In the genomic region with DNA sequence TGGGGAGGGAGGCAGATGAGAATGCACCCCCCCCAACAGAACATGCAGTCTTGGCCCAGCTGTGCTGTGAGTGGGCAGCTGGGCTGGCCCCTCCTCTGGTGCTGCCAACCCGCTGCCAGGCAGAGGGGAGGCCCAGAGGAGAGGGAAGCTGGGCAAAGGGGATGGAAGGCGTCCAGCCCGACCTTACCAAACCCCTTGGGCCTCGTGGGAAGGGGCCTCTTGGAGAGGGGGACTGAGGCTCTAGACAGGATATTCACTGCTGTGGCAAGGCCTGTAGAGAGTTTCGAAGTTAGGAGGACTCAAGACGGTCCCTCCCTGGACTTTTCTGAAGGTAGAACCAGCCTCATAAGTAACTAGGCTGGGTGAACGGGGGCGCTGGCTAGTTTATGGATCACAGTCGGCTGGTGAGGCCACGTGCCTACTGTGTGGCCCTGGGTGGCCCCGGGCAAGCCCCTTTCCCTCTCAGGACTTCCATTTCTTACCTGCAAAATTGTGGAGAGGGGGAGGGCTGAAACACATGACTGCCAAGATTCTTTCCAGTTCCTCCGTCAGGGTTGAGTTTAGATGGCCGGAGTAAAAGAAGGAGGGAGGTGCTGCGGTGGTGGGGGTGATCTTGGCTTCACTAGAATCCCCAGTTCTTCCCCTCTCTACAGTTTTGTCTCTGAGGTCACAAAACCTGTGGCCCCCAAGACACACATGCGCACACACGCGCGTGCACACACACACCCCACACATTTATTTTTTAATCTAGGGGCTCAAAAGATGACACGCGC, we compare ENCODE assay signal across 1 cellular context.
TF ChIP-seq lines count a peak whose summit lies in the region.

No MANE protein-coding gene starts in this region.

TF ChIP-seq in HepG2, 621 proteins besides CTCF, POLR2A, EP300 and RAD21 (continued from another document and continues in another):
- TF ChIP-seq THYN1 (CRISPR knock-in tag; IDR thresholded peaks at IDR 0.05; ENCODE audit: borderline replicate concordance, low read depth) (no peak), NR2F2 (IDR thresholded peaks at IDR 0.05; ENCODE audit: borderline replicate concordance, low read depth) (no peak), TARDBP (CRISPR knock-in tag; IDR thresholded peaks at IDR 0.05) (no peak), ZNF775 (CRISPR knock-in tag; IDR thresholded peaks at IDR 0.05; ENCODE audit: borderline replicate concordance) (no peak), ZNF747 (CRISPR knock-in tag; IDR thresholded peaks at IDR 0.05; ENCODE audit: borderline replicate concordance) (no peak), ZEB1 (IDR thresholded peaks at IDR 0.05; ENCODE audit: insufficient replicate concordance, low read depth) (no peak), PHF20 (CRISPR knock-in tag; IDR thresholded peaks at IDR 0.05) (0 out of 2 replicates have a peak, but pooled peaks have one; percentile 15), CEBPB (IDR thresholded peaks at IDR 0.05; ENCODE audit: borderline replicate concordance, low read depth, low read length) (no peak), RAD51 (IDR thresholded peaks at IDR 0.05; ENCODE audit: borderline replicate concordance) (no peak), ZFYVE20 (CRISPR knock-in tag; IDR thresholded peaks at IDR 0.05; ENCODE audit: borderline replicate concordance, low read depth) (0 out of 2 replicates have a peak, but pooled peaks have one; percentile 2), TBP (CRISPR knock-in tag; IDR thresholded peaks at IDR 0.05) (no peak), NFYB (CRISPR knock-in tag; IDR thresholded peaks at IDR 0.05) (no peak), ZNF530 (CRISPR knock-in tag; IDR thresholded peaks at IDR 0.05; ENCODE audit: low read depth) (no peak), RXRA (CRISPR knock-in tag; IDR thresholded peaks at IDR 0.05) (no peak), NFE2L2 (IDR thresholded peaks at IDR 0.05; ENCODE audit: low read length) (no peak), ZNF207 (IDR thresholded peaks at IDR 0.05; ENCODE audit: borderline replicate concordance) (no peak), MXI1 (IDR thresholded peaks at IDR 0.05; ENCODE audit: borderline replicate concordance, low read depth, low read length) (no peak), ZNF33B (CRISPR knock-in tag; IDR thresholded peaks at IDR 0.05) (0 out of 2 replicates have a peak, but pooled peaks have one; percentile 29), TOPORS (CRISPR knock-in tag; IDR thresholded peaks at IDR 0.05) (no peak), ZNF749 (CRISPR knock-in tag; IDR thresholded peaks at IDR 0.05; ENCODE audit: borderline replicate concordance) (no peak), HNRNPLL (IDR thresholded peaks at IDR 0.05; ENCODE audit: low read depth, low read length, poor library complexity, severe bottlenecking) (no peak), ZNF432 (CRISPR knock-in tag; IDR thresholded peaks at IDR 0.05; ENCODE audit: borderline replicate concordance) (no peak), ZBTB7B (CRISPR knock-in tag; IDR thresholded peaks at IDR 0.05) (no peak), ZFP37 (CRISPR knock-in tag; IDR thresholded peaks at IDR 0.05; ENCODE audit: borderline replicate concordance) (no peak), POLR2AphosphoS2 (IDR thresholded peaks at IDR 0.05; ENCODE audit: low read depth, low read length) (no peak), NBN (conservative IDR thresholded peaks at IDR 0.05) (no peak), ZNF501 (CRISPR knock-in tag; IDR thresholded peaks at IDR 0.05) (no peak), ZNF225 (CRISPR knock-in tag; IDR thresholded peaks at IDR 0.05) (no peak), CENPX (CRISPR knock-in tag; IDR thresholded peaks at IDR 0.05) (no peak)
- TF ChIP-seq, protein P1, sequence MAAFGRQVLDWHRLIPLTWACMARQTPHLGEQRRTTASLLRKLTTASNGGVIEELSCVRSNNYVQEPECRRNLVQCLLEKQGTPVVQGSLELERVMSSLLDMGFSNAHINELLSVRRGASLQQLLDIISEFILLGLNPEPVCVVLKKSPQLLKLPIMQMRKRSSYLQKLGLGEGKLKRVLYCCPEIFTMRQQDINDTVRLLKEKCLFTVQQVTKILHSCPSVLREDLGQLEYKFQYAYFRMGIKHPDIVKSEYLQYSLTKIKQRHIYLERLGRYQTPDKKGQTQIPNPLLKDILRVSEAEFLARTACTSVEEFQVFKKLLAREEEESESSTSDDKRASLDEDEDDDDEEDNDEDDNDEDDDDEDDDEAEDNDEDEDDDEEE (CRISPR knock-in tag; IDR thresholded peaks at IDR 0.05): no peak
- TF ChIP-seq, protein P2, sequence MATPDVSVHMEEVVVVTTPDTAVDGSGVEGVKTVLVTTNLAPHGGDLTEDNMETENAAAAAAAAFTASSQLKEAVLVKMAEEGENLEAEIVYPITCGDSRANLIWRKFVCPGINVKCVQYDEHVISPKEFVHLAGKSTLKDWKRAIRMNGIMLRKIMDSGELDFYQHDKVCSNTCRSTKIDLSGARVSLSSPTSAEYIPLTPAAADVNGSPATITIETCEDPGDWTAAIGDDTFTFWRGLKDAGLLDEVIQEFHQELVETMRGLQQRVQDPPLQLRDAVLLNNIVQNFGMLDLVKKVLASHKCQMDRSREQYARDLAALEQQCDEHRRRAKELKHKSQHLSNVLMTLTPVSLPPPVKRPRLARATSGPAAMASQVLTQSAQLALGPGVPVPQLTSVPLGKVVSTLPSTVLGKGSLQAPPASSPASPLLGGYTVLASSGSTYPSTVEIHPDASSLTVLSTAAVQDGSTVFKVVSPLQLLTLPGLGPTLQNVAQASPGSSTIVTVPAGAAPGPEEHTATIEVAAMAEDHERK (CRISPR knock-in tag; IDR thresholded peaks at IDR 0.05; ENCODE audit: low read depth): no peak
- TF ChIP-seq, protein P3, sequence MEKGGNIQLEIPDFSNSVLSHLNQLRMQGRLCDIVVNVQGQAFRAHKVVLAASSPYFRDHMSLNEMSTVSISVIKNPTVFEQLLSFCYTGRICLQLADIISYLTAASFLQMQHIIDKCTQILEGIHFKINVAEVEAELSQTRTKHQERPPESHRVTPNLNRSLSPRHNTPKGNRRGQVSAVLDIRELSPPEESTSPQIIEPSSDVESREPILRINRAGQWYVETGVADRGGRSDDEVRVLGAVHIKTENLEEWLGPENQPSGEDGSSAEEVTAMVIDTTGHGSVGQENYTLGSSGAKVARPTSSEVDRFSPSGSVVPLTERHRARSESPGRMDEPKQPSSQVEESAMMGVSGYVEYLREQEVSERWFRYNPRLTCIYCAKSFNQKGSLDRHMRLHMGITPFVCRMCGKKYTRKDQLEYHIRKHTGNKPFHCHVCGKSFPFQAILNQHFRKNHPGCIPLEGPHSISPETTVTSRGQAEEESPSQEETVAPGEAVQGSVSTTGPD (CRISPR knock-in tag; IDR thresholded peaks at IDR 0.05): no peak
- TF ChIP-seq, protein P4, sequence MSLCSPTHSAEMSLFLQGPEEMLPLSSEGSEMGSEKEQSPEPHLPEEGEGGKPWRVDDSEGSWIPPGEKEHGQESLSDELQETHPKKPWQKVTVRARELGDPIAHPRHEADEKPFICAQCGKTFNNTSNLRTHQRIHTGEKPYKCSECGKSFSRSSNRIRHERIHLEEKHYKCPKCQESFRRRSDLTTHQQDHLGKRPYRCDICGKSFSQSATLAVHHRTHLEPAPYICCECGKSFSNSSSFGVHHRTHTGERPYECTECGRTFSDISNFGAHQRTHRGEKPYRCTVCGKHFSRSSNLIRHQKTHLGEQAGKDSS (CRISPR knock-in tag; IDR thresholded peaks at IDR 0.05; ENCODE audit: borderline replicate concordance, low read depth): no peak
- TF ChIP-seq, protein P5, sequence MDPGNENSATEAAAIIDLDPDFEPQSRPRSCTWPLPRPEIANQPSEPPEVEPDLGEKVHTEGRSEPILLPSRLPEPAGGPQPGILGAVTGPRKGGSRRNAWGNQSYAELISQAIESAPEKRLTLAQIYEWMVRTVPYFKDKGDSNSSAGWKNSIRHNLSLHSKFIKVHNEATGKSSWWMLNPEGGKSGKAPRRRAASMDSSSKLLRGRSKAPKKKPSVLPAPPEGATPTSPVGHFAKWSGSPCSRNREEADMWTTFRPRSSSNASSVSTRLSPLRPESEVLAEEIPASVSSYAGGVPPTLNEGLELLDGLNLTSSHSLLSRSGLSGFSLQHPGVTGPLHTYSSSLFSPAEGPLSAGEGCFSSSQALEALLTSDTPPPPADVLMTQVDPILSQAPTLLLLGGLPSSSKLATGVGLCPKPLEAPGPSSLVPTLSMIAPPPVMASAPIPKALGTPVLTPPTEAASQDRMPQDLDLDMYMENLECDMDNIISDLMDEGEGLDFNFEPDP (CRISPR knock-in tag; conservative IDR thresholded peaks at IDR 0.05): no peak
- TF ChIP-seq, protein P6, sequence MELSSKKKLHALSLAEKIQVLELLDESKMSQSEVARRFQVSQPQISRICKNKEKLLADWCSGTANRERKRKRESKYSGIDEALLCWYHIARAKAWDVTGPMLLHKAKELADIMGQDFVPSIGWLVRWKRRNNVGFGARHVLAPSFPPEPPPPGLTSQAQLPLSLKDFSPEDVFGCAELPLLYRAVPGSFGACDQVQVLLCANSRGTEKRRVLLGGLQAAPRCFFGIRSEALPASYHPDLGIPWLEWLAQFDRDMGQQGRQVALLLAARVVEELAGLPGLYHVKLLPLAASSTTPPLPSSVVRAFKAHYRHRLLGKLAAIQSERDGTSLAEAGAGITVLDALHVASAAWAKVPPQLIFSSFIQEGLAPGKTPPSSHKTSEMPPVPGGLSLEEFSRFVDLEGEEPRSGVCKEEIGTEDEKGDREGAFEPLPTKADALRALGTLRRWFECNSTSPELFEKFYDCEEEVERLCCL (CRISPR knock-in tag; IDR thresholded peaks at IDR 0.05; ENCODE audit: borderline replicate concordance): 0 out of 2 replicates have a peak, but pooled peaks have one; percentile 31
- TF ChIP-seq, protein P7, sequence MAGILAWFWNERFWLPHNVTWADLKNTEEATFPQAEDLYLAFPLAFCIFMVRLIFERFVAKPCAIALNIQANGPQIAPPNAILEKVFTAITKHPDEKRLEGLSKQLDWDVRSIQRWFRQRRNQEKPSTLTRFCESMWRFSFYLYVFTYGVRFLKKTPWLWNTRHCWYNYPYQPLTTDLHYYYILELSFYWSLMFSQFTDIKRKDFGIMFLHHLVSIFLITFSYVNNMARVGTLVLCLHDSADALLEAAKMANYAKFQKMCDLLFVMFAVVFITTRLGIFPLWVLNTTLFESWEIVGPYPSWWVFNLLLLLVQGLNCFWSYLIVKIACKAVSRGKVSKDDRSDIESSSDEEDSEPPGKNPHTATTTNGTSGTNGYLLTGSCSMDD (CRISPR knock-in tag; IDR thresholded peaks at IDR 0.05): no peak
- TF ChIP-seq, protein P8, sequence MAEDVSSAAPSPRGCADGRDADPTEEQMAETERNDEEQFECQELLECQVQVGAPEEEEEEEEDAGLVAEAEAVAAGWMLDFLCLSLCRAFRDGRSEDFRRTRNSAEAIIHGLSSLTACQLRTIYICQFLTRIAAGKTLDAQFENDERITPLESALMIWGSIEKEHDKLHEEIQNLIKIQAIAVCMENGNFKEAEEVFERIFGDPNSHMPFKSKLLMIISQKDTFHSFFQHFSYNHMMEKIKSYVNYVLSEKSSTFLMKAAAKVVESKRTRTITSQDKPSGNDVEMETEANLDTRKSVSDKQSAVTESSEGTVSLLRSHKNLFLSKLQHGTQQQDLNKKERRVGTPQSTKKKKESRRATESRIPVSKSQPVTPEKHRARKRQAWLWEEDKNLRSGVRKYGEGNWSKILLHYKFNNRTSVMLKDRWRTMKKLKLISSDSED (CRISPR knock-in tag; IDR thresholded peaks at IDR 0.05): no peak
- TF ChIP-seq, protein P9, sequence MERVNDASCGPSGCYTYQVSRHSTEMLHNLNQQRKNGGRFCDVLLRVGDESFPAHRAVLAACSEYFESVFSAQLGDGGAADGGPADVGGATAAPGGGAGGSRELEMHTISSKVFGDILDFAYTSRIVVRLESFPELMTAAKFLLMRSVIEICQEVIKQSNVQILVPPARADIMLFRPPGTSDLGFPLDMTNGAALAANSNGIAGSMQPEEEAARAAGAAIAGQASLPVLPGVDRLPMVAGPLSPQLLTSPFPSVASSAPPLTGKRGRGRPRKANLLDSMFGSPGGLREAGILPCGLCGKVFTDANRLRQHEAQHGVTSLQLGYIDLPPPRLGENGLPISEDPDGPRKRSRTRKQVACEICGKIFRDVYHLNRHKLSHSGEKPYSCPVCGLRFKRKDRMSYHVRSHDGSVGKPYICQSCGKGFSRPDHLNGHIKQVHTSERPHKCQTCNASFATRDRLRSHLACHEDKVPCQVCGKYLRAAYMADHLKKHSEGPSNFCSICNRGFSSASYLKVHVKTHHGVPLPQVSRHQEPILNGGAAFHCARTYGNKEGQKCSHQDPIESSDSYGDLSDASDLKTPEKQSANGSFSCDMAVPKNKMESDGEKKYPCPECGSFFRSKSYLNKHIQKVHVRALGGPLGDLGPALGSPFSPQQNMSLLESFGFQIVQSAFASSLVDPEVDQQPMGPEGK (CRISPR knock-in tag; IDR thresholded peaks at IDR 0.05): peak; percentile 11; the same call in 1 of the 2 replicates
- TF ChIP-seq, protein P10, sequence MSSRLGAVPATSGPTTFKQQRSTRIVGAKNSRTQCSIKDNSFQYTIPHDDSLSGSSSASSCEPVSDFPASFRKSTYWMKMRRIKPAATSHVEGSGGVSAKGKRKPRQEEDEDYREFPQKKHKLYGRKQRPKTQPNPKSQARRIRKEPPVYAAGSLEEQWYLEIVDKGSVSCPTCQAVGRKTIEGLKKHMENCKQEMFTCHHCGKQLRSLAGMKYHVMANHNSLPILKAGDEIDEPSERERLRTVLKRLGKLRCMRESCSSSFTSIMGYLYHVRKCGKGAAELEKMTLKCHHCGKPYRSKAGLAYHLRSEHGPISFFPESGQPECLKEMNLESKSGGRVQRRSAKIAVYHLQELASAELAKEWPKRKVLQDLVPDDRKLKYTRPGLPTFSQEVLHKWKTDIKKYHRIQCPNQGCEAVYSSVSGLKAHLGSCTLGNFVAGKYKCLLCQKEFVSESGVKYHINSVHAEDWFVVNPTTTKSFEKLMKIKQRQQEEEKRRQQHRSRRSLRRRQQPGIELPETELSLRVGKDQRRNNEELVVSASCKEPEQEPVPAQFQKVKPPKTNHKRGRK (CRISPR knock-in tag; IDR thresholded peaks at IDR 0.05): no peak
- TF ChIP-seq, protein P11, sequence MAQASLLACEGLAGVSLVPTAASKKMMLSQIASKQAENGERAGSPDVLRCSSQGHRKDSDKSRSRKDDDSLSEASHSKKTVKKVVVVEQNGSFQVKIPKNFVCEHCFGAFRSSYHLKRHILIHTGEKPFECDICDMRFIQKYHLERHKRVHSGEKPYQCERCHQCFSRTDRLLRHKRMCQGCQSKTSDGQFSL (CRISPR knock-in tag; IDR thresholded peaks at IDR 0.05): no peak
- TF ChIP-seq, protein P12, sequence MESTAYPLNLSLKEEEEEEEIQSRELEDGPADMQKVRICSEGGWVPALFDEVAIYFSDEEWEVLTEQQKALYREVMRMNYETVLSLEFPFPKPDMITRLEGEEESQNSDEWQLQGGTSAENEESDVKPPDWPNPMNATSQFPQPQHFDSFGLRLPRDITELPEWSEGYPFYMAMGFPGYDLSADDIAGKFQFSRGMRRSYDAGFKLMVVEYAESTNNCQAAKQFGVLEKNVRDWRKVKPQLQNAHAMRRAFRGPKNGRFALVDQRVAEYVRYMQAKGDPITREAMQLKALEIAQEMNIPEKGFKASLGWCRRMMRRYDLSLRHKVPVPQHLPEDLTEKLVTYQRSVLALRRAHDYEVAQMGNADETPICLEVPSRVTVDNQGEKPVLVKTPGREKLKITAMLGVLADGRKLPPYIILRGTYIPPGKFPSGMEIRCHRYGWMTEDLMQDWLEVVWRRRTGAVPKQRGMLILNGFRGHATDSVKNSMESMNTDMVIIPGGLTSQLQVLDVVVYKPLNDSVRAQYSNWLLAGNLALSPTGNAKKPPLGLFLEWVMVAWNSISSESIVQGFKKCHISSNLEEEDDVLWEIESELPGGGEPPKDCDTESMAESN (CRISPR knock-in tag; conservative IDR thresholded peaks at IDR 0.05): no peak
